ENCODE assay signal across 8 cellular contexts in genomic region chr1:53326088-53326597, GRCh38. TPM values are rescaled to one million over a fixed set of nuclear protein-coding genes. Genes with fewer than 3 reads are reported as not detected.
A peak's percentile ranks its signal among the peaks of the same experiment; 100 is the strongest.
DNase-seq lines count a peak whose midpoint lies in the region; ATAC-seq lines count a peak whose summit lies in the region.

No MANE protein-coding gene starts in this region.

- H3K36me3 Mint-ChIP-seq in CD8-positive, alpha-beta memory T cell = peaks cover 0 to 12% (median 2%) of the 10 kb centered on the region in 3 donors
- H3K36me3 Mint-ChIP-seq in activated CD4-positive, alpha-beta memory T cell treated with anti-CD3 and anti-CD28 coated beads, Interleukin-2, amount 10 ng/mL, durations not matched to agents 7 days and 5 days (ENCODE audit: low read depth) = peaks cover 45% of the 10 kb centered on the region
- H3K36me3 Mint-ChIP-seq in memory B cell = no peaks in the 10 kb centered on the region

- H3K36me3 ChIP-seq in CD8-positive, alpha-beta memory T cell (ENCODE audit: insufficient read depth, low read length) = no peaks in the 10 kb centered on the region
- H3K36me3 ChIP-seq in effector memory CD4-positive, alpha-beta T cell (ENCODE audit: control insufficient read depth, insufficient read depth, low read length) = no peaks in the 10 kb centered on the region

- peaks cover 18 to 31% (median 24%) of the 10 kb centered on the region in 3 donors for H3K4me1 Mint-ChIP-seq in CD8-positive, alpha-beta memory T cell
- peaks cover 57% of the 10 kb centered on the region for H3K4me1 Mint-ChIP-seq in activated CD4-positive, alpha-beta memory T cell treated with anti-CD3 and anti-CD28 coated beads, Interleukin-2, amount 10 ng/mL, durations not matched to agents 7 days and 5 days
- peaks cover 15% of the 10 kb centered on the region for H3K4me1 Mint-ChIP-seq in memory B cell

- H3K4me3 Mint-ChIP-seq in CD8-positive, alpha-beta memory T cell = peak overlapping the region; percentile 92 to 100 (median 95)
- H3K4me3 Mint-ChIP-seq in activated CD4-positive, alpha-beta memory T cell treated with anti-CD3 and anti-CD28 coated beads, Interleukin-2, amount 10 ng/mL, durations not matched to agents 7 days and 5 days = peak overlapping the region; percentile 98
- H3K4me3 Mint-ChIP-seq in memory B cell = peak overlapping the region; percentile 92

- peaks cover 14% of the 10 kb centered on the region for H3K4me1 ChIP-seq in CD8-positive, alpha-beta memory T cell (ENCODE audit: insufficient read depth, low read length)
- H3K4me1 ChIP-seq in effector memory CD4-positive, alpha-beta T cell (ENCODE audit: control insufficient read depth, insufficient read depth, low read length, poor library complexity, severe bottlenecking) = peaks cover 12% of the 10 kb centered on the region

- peak overlapping the region; percentile 87 for H3K4me3 ChIP-seq in CD8-positive, alpha-beta memory T cell (ENCODE audit: low read length)
- peak overlapping the region; percentile 87 for H3K4me3 ChIP-seq in effector memory CD4-positive, alpha-beta T cell (ENCODE audit: insufficient read depth, low read depth, low read length, poor library complexity, severe bottlenecking)

- no peaks in the 10 kb centered on the region for H3K27me3 Mint-ChIP-seq in CD8-positive, alpha-beta memory T cell
- no peaks in the 10 kb centered on the region for H3K27me3 Mint-ChIP-seq in activated CD4-positive, alpha-beta memory T cell treated with anti-CD3 and anti-CD28 coated beads, Interleukin-2, amount 10 ng/mL, durations not matched to agents 7 days and 5 days
- H3K27me3 Mint-ChIP-seq in memory B cell = no peaks in the 10 kb centered on the region

- CTCF ChIA-PET in CD8-positive, alpha-beta memory T cell (lab: Charles Lee) = interaction anchor here (0.9 to 2.5 kb wide), 5 partner anchors 16 to 87 kb away, joined by 3 to 11 read pairs (median 5); no protein-coding TSS in a partner anchor
- CTCF ChIA-PET in activated CD4-positive, alpha-beta memory T cell treated with anti-CD3 and anti-CD28 coated beads, Interleukin-2, amount 10 ng/mL, durations not matched to agents 7 days and 5 days (lab: Charles Lee) = interaction anchor here (1.1 to 2.8 kb wide), 4 partner anchors 42 to 67 kb away, joined by 3 to 11 read pairs (median 8); no protein-coding TSS in a partner anchor

- DNase-seq in CD8-positive, alpha-beta memory T cell = peak; percentile 88 to 94 (median 91)
- peak; percentile 91 for DNase-seq in NCI-H82 treated with DMSO at 0.1 percent for 48 hours (lab: John Stamatoyannopoulos, UW; ENCODE audit: unreplicated experiment)
- DNase-seq in activated CD4-positive, alpha-beta memory T cell treated with anti-CD3 and anti-CD28 coated beads, Interleukin-2, amount 10 ng/mL, durations not matched to agents 7 days and 5 days = peak; percentile 98
- DNase-seq in effector memory CD4-positive, alpha-beta T cell = peak; percentile 86 to 88 (median 87)
- peak; percentile 80 to 85 for DNase-seq in memory B cell (ENCODE audit: low spot score in 2 of 2)
- peak; percentile 92 to 94 (median 93) for DNase-seq in stimulated activated CD4-positive, alpha-beta T cell treated with anti-CD3 and anti-CD28 coated beads, TNF-alpha, amount 100 ng/mL, for 48 hours (ENCODE audit: low read depth in 3 of 3)

- H3K27ac ChIP-seq in CD8-positive, alpha-beta memory T cell (ENCODE audit: low read depth, low read length) = peak overlapping the region; percentile 85
- peak overlapping the region; percentile 59 for H3K27ac ChIP-seq in effector memory CD4-positive, alpha-beta T cell (ENCODE audit: insufficient read depth, low read length, poor library complexity, severe bottlenecking)

- POLR2A ChIA-PET in CD8-positive, alpha-beta memory T cell (lab: Charles Lee) = interaction anchor here (0.8 to 2.3 kb wide), 2 partner anchors 43 to 87 kb away, joined by 4 to 18 read pairs; no protein-coding TSS in a partner anchor
- POLR2A ChIA-PET in activated CD4-positive, alpha-beta memory T cell treated with anti-CD3 and anti-CD28 coated beads, Interleukin-2, amount 10 ng/mL, durations not matched to agents 7 days and 5 days (lab: Charles Lee) = interaction anchor here (0.7 to 4.2 kb wide), 19 partner anchors 9 to 922 kb away, joined by 3 to 42 read pairs (median 8); partner anchors contain the start of genes CZIB, ORC1 and PRPF38A

- H3K27me3 ChIP-seq in CD8-positive, alpha-beta memory T cell (ENCODE audit: insufficient read depth, low read length, poor library complexity, severe bottlenecking) = no peaks in the 10 kb centered on the region
- H3K27me3 ChIP-seq in effector memory CD4-positive, alpha-beta T cell (replicated peaks; ENCODE audit: control insufficient read depth, insufficient read depth, low read length, poor library complexity, severe bottlenecking) = no peaks in the 10 kb centered on the region

- H3K9me3 Mint-ChIP-seq in CD8-positive, alpha-beta memory T cell = no peaks in the 10 kb centered on the region
- no peaks in the 10 kb centered on the region for H3K9me3 Mint-ChIP-seq in activated CD4-positive, alpha-beta memory T cell treated with anti-CD3 and anti-CD28 coated beads, Interleukin-2, amount 10 ng/mL, durations not matched to agents 7 days and 5 days
- no peaks in the 10 kb centered on the region for H3K9me3 Mint-ChIP-seq in memory B cell

- ATAC-seq in GM19455 (IDR thresholded peaks at IDR 0.05; ENCODE audit: unreplicated experiment) (peak; percentile 74), HG03575 (IDR thresholded peaks at IDR 0.05; ENCODE audit: extremely low read depth, insufficient number of reproducible peaks, low FRiP score, unreplicated experiment) (peak; percentile 55), memory B cell (ENCODE audit: low read depth) (peak; percentile 86)

- peak overlapping the region; percentile 51 to 98 (median 90) for H3K27ac Mint-ChIP-seq in CD8-positive, alpha-beta memory T cell
- H3K27ac Mint-ChIP-seq in activated CD4-positive, alpha-beta memory T cell treated with anti-CD3 and anti-CD28 coated beads, Interleukin-2, amount 10 ng/mL, durations not matched to agents 7 days and 5 days = peak overlapping the region; percentile 88
- H3K27ac Mint-ChIP-seq in memory B cell = peak overlapping the region; percentile 75

- no peaks in the 10 kb centered on the region for H3K9me3 ChIP-seq in CD8-positive, alpha-beta memory T cell (ENCODE audit: low read length)
- no peaks in the 10 kb centered on the region for H3K9me3 ChIP-seq in effector memory CD4-positive, alpha-beta T cell (ENCODE audit: control insufficient read depth, low read length)

RNA-seq across cellular contexts. Expression of gene LRP8, which starts 1.7 kb away (rescaled TPM):
- total RNA-seq in CD8-positive, alpha-beta memory T cell = 10 to 100 TPM; 48.7 to 49.7 TPM
- 2.7 TPM for polyA plus RNA-seq in CD8-positive, alpha-beta memory T cell
- 10 to 100 TPM; 51.5 to 52.7 TPM for total RNA-seq in activated CD4-positive, alpha-beta memory T cell treated with anti-CD3 and anti-CD28 coated beads, Interleukin-2, amount 10 ng/mL, durations not matched to agents 7 days and 5 days

Comparison
In these comparisons a context has a peak if more than half of its experiments do, and no peak if none do; other contexts are left out.
1. Peak in every context shown above with its lines: DNase-seq, ATAC-seq, H3K4me3 ChIP-seq and H3K27ac ChIP-seq.